In genomic region chr20:10992776-10993175, GRCh38 we compare ENCODE assay signal across 32 cellular contexts.
DNase-seq lines count a peak whose midpoint lies in the region; ATAC-seq, FAIRE-seq and TF ChIP-seq lines count a peak whose summit lies in the region.
"Had no signal": no experiment of that assay in that cellular context is flagged by ENCODE, and none has a peak within 500 bp of the region (broad histone marks: within the 10 kb centered on the region; RNA-seq: fewer than 3 reads in every experiment).

No MANE protein-coding gene starts in this region.

- dilution Hi-C loops in keratinocyte (cut with MboI; ENCODE audit: extremely low pct_ligation_motif_present, low sequenced_read_pairs): no loop called here

- peak overlapping the region; percentile 62 for H3K27ac Mint-ChIP-seq in chondrocyte (ENCODE audit: unreplicated experiment)
- H3K27ac Mint-ChIP-seq: activated T-cell treated with anti-CD3 and anti-CD28 coated beads, Interleukin-2, amount 50 U/mL, for 72 hours; CD4-positive, CD25-positive, alpha-beta regulatory T cell; naive thymus-derived CD8-positive, alpha-beta T cell; type B pancreatic cell had no signal

- H3K36me3 Mint-ChIP-seq in chondrocyte (ENCODE audit: low read depth): peaks cover 2% of the 10 kb centered on the region
- H3K36me3 Mint-ChIP-seq: CD4-positive, CD25-positive, alpha-beta regulatory T cell; type B pancreatic cell had no signal

- H3K27ac ChIP-seq in keratinocyte (ENCODE audit: control insufficient read depth, insufficient read depth, low read length): no peak overlapping the region
- peak overlapping the region; percentile 20 for H3K27ac ChIP-seq in thymus (ENCODE audit: low read depth)
- H3K27ac ChIP-seq: adrenal gland, breast epithelium, colonic mucosa, gastrocnemius medialis, HL-60, left ventricle myocardium inferior, spleen had no signal

- WGBS in thymus: 86% methylated on average over 5 of the region's 5 CpGs

- no peaks in the 10 kb centered on the region for H3K9me1 ChIP-seq in keratinocyte (ENCODE audit: control insufficient read depth, extremely low read depth, insufficient read depth, low read length)

- FAIRE-seq in keratinocyte (lab: Jason Lieb, UNC) (peak; percentile 61), RCC 7860 (lab: Jason Lieb, UNC) (no peak)
- FAIRE-seq: GM18507, HepG2 had no signal

- no peak for TF ChIP-seq CTCF in chondrocyte (IDR thresholded peaks at IDR 0.05)
- TF ChIP-seq CTCF in keratinocyte (optimal IDR thresholded peaks at IDR 0.05 in 1 of 3, IDR thresholded peaks at IDR 0.05 in 1 of 3, conservative IDR thresholded peaks at IDR 0.05 in 1 of 3; ENCODE audit: extremely low read depth in 1 of 3, insufficient read depth in 2 of 3, low read length in 3 of 3): no peak

- no peak for ATAC-seq in HG02763 (IDR thresholded peaks at IDR 0.05; ENCODE audit: unreplicated experiment)
- ATAC-seq: activated T-cell treated with anti-CD3 and anti-CD28 coated beads, Interleukin-2, amount 50 U/mL, for 72 hours; gastrocnemius medialis; HepG2; naive thymus-derived CD8-positive, alpha-beta T cell had no signal

- H3K36me3 ChIP-seq in keratinocyte (ENCODE audit: control insufficient read depth in 2 of 2, extremely low read depth in 1 of 2, insufficient read depth in 2 of 2, low read length in 2 of 2): no peaks in the 10 kb centered on the region
- H3K36me3 ChIP-seq in thymus (ENCODE audit: control insufficient read depth, insufficient read depth): no peaks in the 10 kb centered on the region
- H3K36me3 ChIP-seq: adrenal gland, breast epithelium, colonic mucosa, gastrocnemius medialis, left ventricle myocardium inferior, spleen had no signal

- H3K27me3 Mint-ChIP-seq in chondrocyte (ENCODE audit: low read depth): no peaks in the 10 kb centered on the region
- H3K27me3 Mint-ChIP-seq: CD4-positive, CD25-positive, alpha-beta regulatory T cell had no signal

- H3K79me2 ChIP-seq in keratinocyte (ENCODE audit: control insufficient read depth, insufficient read depth, low read length): no peaks in the 10 kb centered on the region

- H3K27me3 ChIP-seq in keratinocyte (ENCODE audit: control insufficient read depth, extremely low read depth, insufficient read depth, low read length): no peaks in the 10 kb centered on the region
- H3K27me3 ChIP-seq in thymus (ENCODE audit: control insufficient read depth, insufficient read depth): no peaks in the 10 kb centered on the region
- H3K27me3 ChIP-seq: adrenal gland, breast epithelium, colonic mucosa, gastrocnemius medialis, spleen had no signal

- no peak overlapping the region for H3K4me3 ChIP-seq in keratinocyte (ENCODE audit: control insufficient read depth in 2 of 3, extremely low read depth in 1 of 3, insufficient read depth in 2 of 3, low read depth in 1 of 3, low read length in 3 of 3)
- no peak overlapping the region for H3K4me3 ChIP-seq in thymus (ENCODE audit: low read length)
- H3K4me3 ChIP-seq: adrenal gland, breast epithelium, colonic mucosa, gastrocnemius medialis, left ventricle myocardium inferior, spleen had no signal

- no peak overlapping the region for H3K4me2 ChIP-seq in keratinocyte (ENCODE audit: control insufficient read depth, extremely low read depth, insufficient read depth, low read depth, low read length)

- H3K9me3 Mint-ChIP-seq in chondrocyte (ENCODE audit: low read depth): peaks cover 2% of the 10 kb centered on the region
- H3K9me3 Mint-ChIP-seq: type B pancreatic cell had no signal

- no peaks in the 10 kb centered on the region for H4K20me1 ChIP-seq in keratinocyte (ENCODE audit: control insufficient read depth, extremely low read depth, insufficient read depth, low read length)

- H3K4me3 Mint-ChIP-seq in chondrocyte (ENCODE audit: unreplicated experiment): no peak overlapping the region
- H3K4me3 Mint-ChIP-seq: activated T-cell treated with anti-CD3 and anti-CD28 coated beads, Interleukin-2, amount 50 U/mL, for 72 hours; CD4-positive, CD25-positive, alpha-beta regulatory T cell; naive thymus-derived CD8-positive, alpha-beta T cell; type B pancreatic cell had no signal

- H3K9ac ChIP-seq in keratinocyte (ENCODE audit: control insufficient read depth, extremely low read depth, insufficient read depth, low read length): no peak overlapping the region

- H3K4me1 ChIP-seq in keratinocyte (ENCODE audit: control insufficient read depth, extremely low read depth, insufficient read depth, low read length) (peaks cover 14% of the 10 kb centered on the region), thymus (ENCODE audit: control insufficient read depth, insufficient read depth, low read length) (no peaks in the 10 kb centered on the region)
- H3K4me1 ChIP-seq: adrenal gland, breast epithelium, colonic mucosa, spleen had no signal

- H3K4me1 Mint-ChIP-seq in chondrocyte (ENCODE audit: low read depth): peaks cover 35% of the 10 kb centered on the region
- H3K4me1 Mint-ChIP-seq: naive thymus-derived CD8-positive, alpha-beta T cell had no signal

- no peaks in the 10 kb centered on the region for H3K9me3 ChIP-seq in keratinocyte (ENCODE audit: control insufficient read depth, low read depth, low read length)
- no peaks in the 10 kb centered on the region for H3K9me3 ChIP-seq in thymus (ENCODE audit: control insufficient read depth)
- H3K9me3 ChIP-seq: adrenal gland, breast epithelium, colonic mucosa, gastrocnemius medialis, left ventricle myocardium inferior, spleen had no signal

- intact Hi-C loops in head of caudate nucleus (cut with DNase I): no loop called here

- peak overlapping the region; percentile 50 for H2AFZ ChIP-seq in keratinocyte (ENCODE audit: control insufficient read depth, low read length)

- peak; percentile 77 for DNase-seq in LHCN-M2 (ENCODE audit: low read depth)
- DNase-seq in chondrocyte (ENCODE audit: low spot score): no peak
- DNase-seq in keratinocyte (ENCODE audit: low read depth, low spot score): no peak
- DNase-seq in RCC 7860 (ENCODE audit: low spot score): no peak
- DNase-seq in head of caudate nucleus: no peak
- DNase-seq: activated CD4-positive, alpha-beta T cell treated with anti-CD3 and anti-CD28 coated beads, Interleukin-2, amount 50 U/mL, for 4 hours; activated naive CD4-positive, alpha-beta T cell treated with Interleukin-2 at 50 U/mL for 16 hours; activated T-cell treated with anti-CD3 and anti-CD28 coated beads, Interleukin-2, amount 50 U/mL, for 72 hours; adrenal gland; CD4-positive, CD25-positive, alpha-beta regulatory T cell; colonic mucosa; DND-41; effector memory CD4-positive, alpha-beta T cell; gastrocnemius medialis; hippocampal formation; left ventricle myocardium inferior; midbrain; naive thymus-derived CD8-positive, alpha-beta T cell; NCI-H1092; NCI-H187 treated with DMSO at 0.1 percent for 48 hours; NCI-H345; NCI-H748 treated with DMSO at 0.1 percent for 48 hours; RPMI8226; spleen; T-helper 1 cell had no signal
